11 cellular contexts compared by ENCODE assay signal in the genomic region with DNA sequence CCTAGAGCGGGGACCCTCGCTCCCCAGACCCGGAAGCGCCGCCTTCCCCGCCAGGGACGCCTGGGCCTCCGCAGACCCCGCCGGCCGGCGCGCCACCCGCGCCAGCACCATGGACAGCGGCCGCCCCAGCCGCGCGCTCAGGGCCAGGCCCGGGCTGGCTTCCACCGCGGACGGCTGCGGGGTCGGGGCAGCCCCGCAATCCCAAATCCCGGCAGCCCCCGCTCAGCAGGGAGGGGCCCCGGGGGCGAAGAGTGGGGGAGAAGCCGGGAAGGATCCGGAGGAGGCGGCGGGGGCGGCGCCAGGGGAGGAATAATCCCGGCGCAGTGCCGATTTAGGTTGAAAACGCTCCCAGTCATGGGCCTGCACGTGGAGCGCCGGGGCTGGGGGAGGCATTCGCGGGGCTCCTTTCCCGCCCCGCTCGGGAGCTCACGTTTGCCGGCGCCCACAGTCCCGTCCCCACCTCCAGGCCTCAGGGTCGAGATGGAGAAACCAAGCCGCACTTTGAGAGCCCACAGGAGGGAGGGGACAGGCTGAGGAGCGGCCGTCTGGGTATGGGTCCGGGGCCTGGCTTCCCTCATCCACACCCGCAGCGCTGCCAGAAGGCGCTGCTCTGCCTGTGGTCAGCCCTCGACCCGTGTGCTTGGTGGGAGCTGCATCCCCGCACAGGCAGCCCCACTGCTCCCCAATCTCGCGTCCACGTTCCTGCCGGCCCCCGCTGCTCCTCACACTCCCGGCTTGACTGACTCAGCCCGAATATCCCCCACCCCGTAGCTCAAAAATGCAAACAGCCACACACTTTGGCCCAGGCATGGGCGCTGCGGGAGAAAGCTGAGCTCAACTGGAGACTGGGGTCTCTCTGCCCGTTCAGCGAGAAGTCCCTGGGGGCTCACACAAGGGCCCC. TPM values are rescaled to one million over a fixed set of nuclear protein-coding genes. Genes with fewer than 3 reads are reported as not detected.
DNase-seq lines count a peak whose midpoint lies in the region; TF ChIP-seq lines count a peak whose summit lies in the region.
"Had no signal": no experiment of that assay in that cellular context is flagged by ENCODE, and none has a peak within 500 bp of the region (broad histone marks: within the 10 kb centered on the region; RNA-seq: fewer than 3 reads in every experiment).

No MANE protein-coding gene starts in this region.

- H3K36me3 ChIP-seq in neuronal stem cell (replicated peaks in 1 of 2; ENCODE audit: control insufficient read depth in 2 of 2, insufficient read depth in 2 of 2, low read length in 2 of 2), result no peaks in the 10 kb centered on the region
- H3K36me3 ChIP-seq: gastrocnemius medialis, HAP-1 had no signal

- H2BK15ac ChIP-seq in neuronal stem cell (ENCODE audit: low read length), result no peak overlapping the region

- no peak overlapping the region for H2BK5ac ChIP-seq in neuronal stem cell (ENCODE audit: low read length)

- no peak overlapping the region for H4K8ac ChIP-seq in neuronal stem cell (ENCODE audit: low read depth, low read length)

- H3K4ac ChIP-seq in neuronal stem cell (ENCODE audit: low read length), result no peak overlapping the region

- H2AFZ ChIP-seq in neuronal stem cell (ENCODE audit: low read length), result no peak overlapping the region

- H3K27me3 ChIP-seq in neuronal stem cell (ENCODE audit: control insufficient read depth in 3 of 3, insufficient read depth in 3 of 3, low read depth in 1 of 3, low read length in 3 of 3), result peaks cover 33 to 85% (median 36%) of the 10 kb centered on the region in 3 experiments

- H3K4me3 ChIP-seq in neuronal stem cell (ENCODE audit: low read length in 2 of 2), result peak overlapping the region in 1 of 2 donors; percentile 6
- H3K4me3 ChIP-seq: gastrocnemius medialis, HAP-1 had no signal

- DNase-seq in GM20000 (ENCODE audit: low spot score) (peak; percentile 77), T1000 (lab: John Stamatoyannopoulos, UW) (peak; percentile 26), neuronal stem cell (ENCODE audit: low spot score) (peak; percentile 75), germinal center (ENCODE audit: low spot score) (no peak), occipital lobe (lab: John Stamatoyannopoulos, UW) (no peak), HT-29 (ENCODE audit: low spot score) (no peak), DMS79 treated with DMSO at 0.1 percent for 48 hours (lab: John Stamatoyannopoulos, UW) (no peak)
- DNase-seq in effector CD4-positive, alpha-beta T cell, result peak; percentile 42
- DNase-seq: gastrocnemius medialis had no signal

- H3K27ac ChIP-seq in neuronal stem cell (replicated peaks; ENCODE audit: low read length), result no peak overlapping the region
- H3K27ac ChIP-seq: gastrocnemius medialis, KMS-11 had no signal

- peaks cover 0 to 13% of the 10 kb centered on the region in 2 donors for H3K4me1 ChIP-seq in neuronal stem cell (ENCODE audit: control insufficient read depth in 2 of 2, insufficient read depth in 1 of 2, low read depth in 1 of 2, low read length in 2 of 2)
- H3K4me1 ChIP-seq: gastrocnemius medialis had no signal

- H3K9ac ChIP-seq in neuronal stem cell (ENCODE audit: low read depth, low read length, poor library complexity), result no peak overlapping the region
- H3K9ac ChIP-seq: KMS-11 had no signal

- peak overlapping the region; percentile 34 for H3K23ac ChIP-seq in neuronal stem cell (ENCODE audit: low read depth, low read length, poor library complexity)

- H3K9me3 ChIP-seq in neuronal stem cell (replicated peaks in 1 of 2; ENCODE audit: control insufficient read depth in 2 of 2, insufficient read depth in 1 of 2, low read depth in 1 of 2, low read length in 2 of 2), result no peaks in the 10 kb centered on the region
- H3K9me3 ChIP-seq: gastrocnemius medialis, HAP-1 had no signal

- no peak for TF ChIP-seq CTCF in GM20000 (IDR thresholded peaks at IDR 0.05; ENCODE audit: extremely low read depth, missing control alignments)

- no peak overlapping the region for H2AK5ac ChIP-seq in neuronal stem cell (ENCODE audit: low read depth, low read length)

- H3K4me2 ChIP-seq in neuronal stem cell (ENCODE audit: insufficient read depth, low read length, poor library complexity, severe bottlenecking), result peak overlapping the region; percentile 2
- H3K4me2 ChIP-seq: KMS-11 had no signal

- no peak overlapping the region for H3K14ac ChIP-seq in neuronal stem cell (ENCODE audit: low read length)

- H2BK120ac ChIP-seq in neuronal stem cell (ENCODE audit: low read depth, low read length), result no peak overlapping the region

- peaks cover 2% of the 10 kb centered on the region for H3K79me1 ChIP-seq in neuronal stem cell (ENCODE audit: low read depth, low read length)

- H2BK12ac ChIP-seq in neuronal stem cell (ENCODE audit: low read length), result no peak overlapping the region

- H3K18ac ChIP-seq in neuronal stem cell (ENCODE audit: low read length), result no peak overlapping the region

- no CpG with 5 or more reads among the region's 76 CpGs for WGBS in neuronal stem cell (ENCODE audit: extremely low coverage in 2 of 2, insufficient read length in 2 of 2, insufficient replicate concordance in 1 of 2), 2 donors

- H4K91ac ChIP-seq in neuronal stem cell (ENCODE audit: low read depth, low read length, poor library complexity), result no peak overlapping the region

RNA-seq across cellular contexts. Expression of a gene that starts 4.7 kb away (rescaled TPM):
- 2.7 TPM for polyA plus RNA-seq in neuronal stem cell (2013, experiment 1 of 2)
- 2.7 TPM for polyA plus RNA-seq in neuronal stem cell (2013, experiment 2 of 2)
- 3.7 TPM for total RNA-seq in occipital lobe
- 0.29 and 1.5 TPM in 2 replicates for total RNA-seq in HT-29 (2014; rRNA removed; shearing (Covaris generic))
- total RNA-seq: gastrocnemius medialis had no signal

RNA-seq across cellular contexts. Expression of a gene that starts 10.7 kb away (rescaled TPM):
- 8.4 TPM for polyA plus RNA-seq in neuronal stem cell (2013, experiment 1 of 2)
- polyA plus RNA-seq in neuronal stem cell (2013, experiment 2 of 2), result 8.3 TPM
- 3.0 TPM for total RNA-seq in occipital lobe
- total RNA-seq in HT-29 (2014; rRNA removed; shearing (Covaris generic)), result 5.9 and 6.2 TPM in 2 replicates

RNA-seq across cellular contexts. Expression of a gene that starts 14.0 kb away (rescaled TPM):
- polyA plus RNA-seq in neuronal stem cell (2013, experiment 1 of 2), result 105 TPM
- 98.3 TPM for polyA plus RNA-seq in neuronal stem cell (2013, experiment 2 of 2)
- 16.7 TPM for total RNA-seq in occipital lobe
- total RNA-seq in HT-29 (2014; rRNA removed; shearing (Covaris generic)), result 82.2 and 108 TPM in 2 replicates

RNA-seq across cellular contexts. Expression of a gene that starts 16.8 kb away (rescaled TPM):
- 34.8 TPM for polyA plus RNA-seq in neuronal stem cell (2013, experiment 1 of 2)
- 33.9 TPM for polyA plus RNA-seq in neuronal stem cell (2013, experiment 2 of 2)
- total RNA-seq in occipital lobe, result 14.3 TPM
- 154 and 176 TPM in 2 replicates for total RNA-seq in HT-29 (2014; rRNA removed; shearing (Covaris generic))

RNA-seq across cellular contexts. Expression of a gene that starts 20.0 kb away (rescaled TPM):
- polyA plus RNA-seq in neuronal stem cell (2013, experiment 1 of 2), result 30.9 TPM
- 29.0 TPM for polyA plus RNA-seq in neuronal stem cell (2013, experiment 2 of 2)
- 11.5 TPM for total RNA-seq in occipital lobe
- 123 and 151 TPM in 2 replicates for total RNA-seq in HT-29 (2014; rRNA removed; shearing (Covaris generic))

Comparison
In these comparisons a context has a peak if more than half of its experiments do, and no peak if none do; other contexts are left out.
1. DNase-seq: peak in GM20000 (single experiment), T1000 (single experiment), effector CD4-positive, alpha-beta T cell (single experiment) and neuronal stem cell (single experiment); none in germinal center (single experiment), occipital lobe (single experiment), HT-29 (single experiment) and DMS79 treated with DMSO at 0.1 percent for 48 hours (single experiment).